1 cellular context compared by ENCODE assay signal in the genomic region with DNA sequence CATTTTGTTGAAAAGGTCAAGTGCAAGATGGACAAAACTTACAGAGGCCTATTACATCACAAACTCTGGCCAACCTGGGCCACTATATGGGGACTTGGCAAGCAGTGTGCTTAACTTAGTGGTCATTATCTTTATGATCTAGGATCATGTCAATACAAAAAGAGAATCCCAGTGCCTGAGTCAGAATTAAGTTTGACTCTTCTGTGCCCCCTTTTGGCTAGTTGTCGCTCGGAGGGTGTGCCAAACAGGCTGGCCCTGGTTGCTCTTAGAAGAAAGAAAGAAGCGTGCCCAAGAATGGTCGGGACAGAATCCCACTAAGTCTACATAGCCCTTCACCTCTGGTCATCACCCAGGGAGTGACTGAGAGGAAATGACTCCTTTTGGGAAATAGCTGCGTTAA.
TF ChIP-seq lines count a peak whose summit lies in the region.

No MANE protein-coding gene starts in this region.

TF ChIP-seq in GM23338, 12 proteins besides CTCF, POLR2A, EP300 and RAD21 (continued from another document):
- TF ChIP-seq, protein P1, sequence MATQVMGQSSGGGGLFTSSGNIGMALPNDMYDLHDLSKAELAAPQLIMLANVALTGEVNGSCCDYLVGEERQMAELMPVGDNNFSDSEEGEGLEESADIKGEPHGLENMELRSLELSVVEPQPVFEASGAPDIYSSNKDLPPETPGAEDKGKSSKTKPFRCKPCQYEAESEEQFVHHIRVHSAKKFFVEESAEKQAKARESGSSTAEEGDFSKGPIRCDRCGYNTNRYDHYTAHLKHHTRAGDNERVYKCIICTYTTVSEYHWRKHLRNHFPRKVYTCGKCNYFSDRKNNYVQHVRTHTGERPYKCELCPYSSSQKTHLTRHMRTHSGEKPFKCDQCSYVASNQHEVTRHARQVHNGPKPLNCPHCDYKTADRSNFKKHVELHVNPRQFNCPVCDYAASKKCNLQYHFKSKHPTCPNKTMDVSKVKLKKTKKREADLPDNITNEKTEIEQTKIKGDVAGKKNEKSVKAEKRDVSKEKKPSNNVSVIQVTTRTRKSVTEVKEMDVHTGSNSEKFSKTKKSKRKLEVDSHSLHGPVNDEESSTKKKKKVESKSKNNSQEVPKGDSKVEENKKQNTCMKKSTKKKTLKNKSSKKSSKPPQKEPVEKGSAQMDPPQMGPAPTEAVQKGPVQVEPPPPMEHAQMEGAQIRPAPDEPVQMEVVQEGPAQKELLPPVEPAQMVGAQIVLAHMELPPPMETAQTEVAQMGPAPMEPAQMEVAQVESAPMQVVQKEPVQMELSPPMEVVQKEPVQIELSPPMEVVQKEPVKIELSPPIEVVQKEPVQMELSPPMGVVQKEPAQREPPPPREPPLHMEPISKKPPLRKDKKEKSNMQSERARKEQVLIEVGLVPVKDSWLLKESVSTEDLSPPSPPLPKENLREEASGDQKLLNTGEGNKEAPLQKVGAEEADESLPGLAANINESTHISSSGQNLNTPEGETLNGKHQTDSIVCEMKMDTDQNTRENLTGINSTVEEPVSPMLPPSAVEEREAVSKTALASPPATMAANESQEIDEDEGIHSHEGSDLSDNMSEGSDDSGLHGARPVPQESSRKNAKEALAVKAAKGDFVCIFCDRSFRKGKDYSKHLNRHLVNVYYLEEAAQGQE (IDR thresholded peaks at IDR 0.05; ENCODE audit: unreplicated experiment): no peak
- TF ChIP-seq NANOG (IDR thresholded peaks at IDR 0.05; ENCODE audit: borderline replicate concordance): no peak
- no peak for TF ChIP-seq EZH2 (IDR thresholded peaks at IDR 0.05; ENCODE audit: low read depth, unreplicated experiment)
- TF ChIP-seq POLR2AphosphoS5 (IDR thresholded peaks at IDR 0.05; ENCODE audit: low read depth): no peak
- TF ChIP-seq, protein P2, sequence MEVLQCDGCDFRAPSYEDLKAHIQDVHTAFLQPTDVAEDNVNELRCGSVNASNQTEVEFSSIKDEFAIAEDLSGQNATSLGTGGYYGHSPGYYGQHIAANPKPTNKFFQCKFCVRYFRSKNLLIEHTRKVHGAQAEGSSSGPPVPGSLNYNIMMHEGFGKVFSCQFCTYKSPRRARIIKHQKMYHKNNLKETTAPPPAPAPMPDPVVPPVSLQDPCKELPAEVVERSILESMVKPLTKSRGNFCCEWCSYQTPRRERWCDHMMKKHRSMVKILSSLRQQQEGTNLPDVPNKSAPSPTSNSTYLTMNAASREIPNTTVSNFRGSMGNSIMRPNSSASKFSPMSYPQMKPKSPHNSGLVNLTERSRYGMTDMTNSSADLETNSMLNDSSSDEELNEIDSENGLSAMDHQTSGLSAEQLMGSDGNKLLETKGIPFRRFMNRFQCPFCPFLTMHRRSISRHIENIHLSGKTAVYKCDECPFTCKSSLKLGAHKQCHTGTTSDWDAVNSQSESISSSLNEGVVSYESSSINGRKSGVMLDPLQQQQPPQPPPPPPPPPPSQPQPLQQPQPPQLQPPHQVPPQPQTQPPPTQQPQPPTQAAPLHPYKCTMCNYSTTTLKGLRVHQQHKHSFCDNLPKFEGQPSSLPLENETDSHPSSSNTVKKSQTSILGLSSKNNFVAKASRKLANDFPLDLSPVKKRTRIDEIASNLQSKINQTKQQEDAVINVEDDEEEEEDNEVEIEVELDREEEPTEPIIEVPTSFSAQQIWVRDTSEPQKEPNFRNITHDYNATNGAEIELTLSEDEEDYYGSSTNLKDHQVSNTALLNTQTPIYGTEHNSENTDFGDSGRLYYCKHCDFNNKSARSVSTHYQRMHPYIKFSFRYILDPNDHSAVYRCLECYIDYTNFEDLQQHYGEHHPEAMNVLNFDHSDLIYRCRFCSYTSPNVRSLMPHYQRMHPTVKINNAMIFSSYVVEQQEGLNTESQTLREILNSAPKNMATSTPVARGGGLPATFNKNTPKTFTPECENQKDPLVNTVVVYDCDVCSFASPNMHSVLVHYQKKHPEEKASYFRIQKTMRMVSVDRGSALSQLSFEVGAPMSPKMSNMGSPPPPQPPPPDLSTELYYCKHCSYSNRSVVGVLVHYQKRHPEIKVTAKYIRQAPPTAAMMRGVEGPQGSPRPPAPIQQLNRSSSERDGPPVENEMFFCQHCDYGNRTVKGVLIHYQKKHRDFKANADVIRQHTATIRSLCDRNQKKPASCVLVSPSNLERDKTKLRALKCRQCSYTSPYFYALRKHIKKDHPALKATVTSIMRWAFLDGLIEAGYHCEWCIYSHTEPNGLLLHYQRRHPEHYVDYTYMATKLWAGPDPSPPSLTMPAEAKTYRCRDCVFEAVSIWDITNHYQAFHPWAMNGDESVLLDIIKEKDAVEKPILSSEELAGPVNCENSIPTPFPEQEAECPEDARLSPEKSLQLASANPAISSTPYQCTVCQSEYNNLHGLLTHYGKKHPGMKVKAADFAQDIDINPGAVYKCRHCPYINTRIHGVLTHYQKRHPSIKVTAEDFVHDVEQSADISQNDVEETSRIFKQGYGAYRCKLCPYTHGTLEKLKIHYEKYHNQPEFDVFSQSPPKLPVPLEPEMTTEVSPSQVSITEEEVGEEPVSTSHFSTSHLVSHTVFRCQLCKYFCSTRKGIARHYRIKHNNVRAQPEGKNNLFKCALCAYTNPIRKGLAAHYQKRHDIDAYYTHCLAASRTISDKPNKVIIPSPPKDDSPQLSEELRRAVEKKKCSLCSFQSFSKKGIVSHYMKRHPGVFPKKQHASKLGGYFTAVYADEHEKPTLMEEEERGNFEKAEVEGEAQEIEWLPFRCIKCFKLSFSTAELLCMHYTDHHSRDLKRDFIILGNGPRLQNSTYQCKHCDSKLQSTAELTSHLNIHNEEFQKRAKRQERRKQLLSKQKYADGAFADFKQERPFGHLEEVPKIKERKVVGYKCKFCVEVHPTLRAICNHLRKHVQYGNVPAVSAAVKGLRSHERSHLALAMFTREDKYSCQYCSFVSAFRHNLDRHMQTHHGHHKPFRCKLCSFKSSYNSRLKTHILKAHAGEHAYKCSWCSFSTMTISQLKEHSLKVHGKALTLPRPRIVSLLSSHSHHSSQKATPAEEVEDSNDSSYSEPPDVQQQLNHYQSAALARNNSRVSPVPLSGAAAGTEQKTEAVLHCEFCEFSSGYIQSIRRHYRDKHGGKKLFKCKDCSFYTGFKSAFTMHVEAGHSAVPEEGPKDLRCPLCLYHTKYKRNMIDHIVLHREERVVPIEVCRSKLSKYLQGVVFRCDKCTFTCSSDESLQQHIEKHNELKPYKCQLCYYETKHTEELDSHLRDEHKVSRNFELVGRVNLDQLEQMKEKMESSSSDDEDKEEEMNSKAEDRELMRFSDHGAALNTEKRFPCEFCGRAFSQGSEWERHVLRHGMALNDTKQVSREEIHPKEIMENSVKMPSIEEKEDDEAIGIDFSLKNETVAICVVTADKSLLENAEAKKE (CRISPR knock-in tag; IDR thresholded peaks at IDR 0.05): no peak
- TF ChIP-seq EZH2phosphoT487 (IDR thresholded peaks at IDR 0.05; ENCODE audit: unreplicated experiment): no peak
- TF ChIP-seq, protein P3, sequence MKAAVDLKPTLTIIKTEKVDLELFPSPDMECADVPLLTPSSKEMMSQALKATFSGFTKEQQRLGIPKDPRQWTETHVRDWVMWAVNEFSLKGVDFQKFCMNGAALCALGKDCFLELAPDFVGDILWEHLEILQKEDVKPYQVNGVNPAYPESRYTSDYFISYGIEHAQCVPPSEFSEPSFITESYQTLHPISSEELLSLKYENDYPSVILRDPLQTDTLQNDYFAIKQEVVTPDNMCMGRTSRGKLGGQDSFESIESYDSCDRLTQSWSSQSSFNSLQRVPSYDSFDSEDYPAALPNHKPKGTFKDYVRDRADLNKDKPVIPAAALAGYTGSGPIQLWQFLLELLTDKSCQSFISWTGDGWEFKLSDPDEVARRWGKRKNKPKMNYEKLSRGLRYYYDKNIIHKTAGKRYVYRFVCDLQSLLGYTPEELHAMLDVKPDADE (IDR thresholded peaks at IDR 0.05): no peak
- TF ChIP-seq JUNB (IDR thresholded peaks at IDR 0.05; ENCODE audit: unreplicated experiment): no peak
- no peak for TF ChIP-seq ZNF114 (CRISPR knock-in tag; IDR thresholded peaks at IDR 0.05)
- no peak for TF ChIP-seq STAT1 (IDR thresholded peaks at IDR 0.05; ENCODE audit: unreplicated experiment)
